Comparison of ENCODE assay signal across 8 cellular contexts in genomic region chrX:133583825-133584224, GRCh38.
"Had no signal": no experiment of that assay in that cellular context is flagged by ENCODE, and none has a peak within 500 bp of the region (broad histone marks: within the 10 kb centered on the region; RNA-seq: fewer than 3 reads in every experiment).

No MANE protein-coding gene starts in this region.

- H3K4me1 ChIP-seq: HAP-1 had no signal

- H3K27ac ChIP-seq: HL-60 had no signal

- H3K27ac Mint-ChIP-seq: GM23338, HFFc6 had no signal

- DNase-seq: H7, HFFc6, IMR-90 had no signal

- H3K9me3 Mint-ChIP-seq: GM23338 had no signal

- H3K4me3 Mint-ChIP-seq: GM23338, HFFc6 had no signal

- H3K4me3 ChIP-seq: GM23338, HAP-1, K562 had no signal

- H3K4me2 ChIP-seq: GM23338 had no signal

- H2AFZ ChIP-seq: GM23338 had no signal

- ATAC-seq: GM23338, HCT116, K562 had no signal

- H3K9me3 ChIP-seq: HAP-1 had no signal
